8 cellular contexts compared by ENCODE assay signal in the genomic region with DNA sequence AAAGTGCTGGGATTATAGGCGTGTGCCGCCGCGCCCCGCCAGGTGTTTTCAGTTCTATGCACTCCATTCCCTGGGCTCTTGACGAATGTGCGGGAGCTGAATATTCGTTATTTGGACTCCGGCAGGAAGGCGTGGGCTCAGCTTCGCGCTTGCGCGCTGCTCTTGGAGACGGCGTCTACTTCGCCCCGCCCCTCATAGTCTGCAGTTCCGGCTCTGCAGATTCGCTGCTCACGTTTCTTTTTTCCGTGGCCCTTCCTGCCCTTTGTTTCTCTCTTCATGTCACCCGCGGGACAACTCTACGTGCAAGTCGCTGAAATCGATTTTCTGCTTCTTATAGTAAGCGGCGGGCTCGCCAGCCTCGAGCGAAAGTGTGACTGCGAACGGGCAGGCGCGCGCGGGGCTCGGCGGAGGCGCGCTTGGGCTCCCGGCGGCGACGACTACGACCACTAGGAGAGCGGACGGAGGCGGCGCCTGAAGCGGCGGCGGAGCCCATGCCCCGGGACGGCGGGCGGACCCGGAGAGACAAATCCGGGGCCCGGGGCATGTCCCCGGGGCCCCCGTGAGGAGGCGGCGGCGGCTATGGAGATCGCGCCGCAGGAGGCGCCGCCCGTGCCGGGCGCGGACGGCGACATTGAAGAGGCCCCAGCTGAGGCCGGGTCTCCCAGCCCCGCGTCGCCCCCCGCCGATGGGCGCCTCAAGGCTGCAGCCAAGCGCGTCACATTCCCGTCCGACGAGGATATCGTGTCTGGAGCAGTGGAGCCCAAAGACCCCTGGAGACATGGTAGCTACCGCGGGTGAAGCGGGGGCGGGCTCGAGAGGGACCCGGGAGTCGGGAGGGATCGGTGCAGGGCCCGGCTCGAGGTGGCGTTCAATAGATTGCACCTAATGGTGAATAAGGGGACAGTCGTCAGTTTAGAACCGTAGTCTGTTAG. TPM values are rescaled to one million over a fixed set of nuclear protein-coding genes. Genes with fewer than 3 reads are reported as not detected.
DNase-seq lines count a peak whose midpoint lies in the region; ATAC-seq and TF ChIP-seq lines count a peak whose summit lies in the region.

A gene with protein sequence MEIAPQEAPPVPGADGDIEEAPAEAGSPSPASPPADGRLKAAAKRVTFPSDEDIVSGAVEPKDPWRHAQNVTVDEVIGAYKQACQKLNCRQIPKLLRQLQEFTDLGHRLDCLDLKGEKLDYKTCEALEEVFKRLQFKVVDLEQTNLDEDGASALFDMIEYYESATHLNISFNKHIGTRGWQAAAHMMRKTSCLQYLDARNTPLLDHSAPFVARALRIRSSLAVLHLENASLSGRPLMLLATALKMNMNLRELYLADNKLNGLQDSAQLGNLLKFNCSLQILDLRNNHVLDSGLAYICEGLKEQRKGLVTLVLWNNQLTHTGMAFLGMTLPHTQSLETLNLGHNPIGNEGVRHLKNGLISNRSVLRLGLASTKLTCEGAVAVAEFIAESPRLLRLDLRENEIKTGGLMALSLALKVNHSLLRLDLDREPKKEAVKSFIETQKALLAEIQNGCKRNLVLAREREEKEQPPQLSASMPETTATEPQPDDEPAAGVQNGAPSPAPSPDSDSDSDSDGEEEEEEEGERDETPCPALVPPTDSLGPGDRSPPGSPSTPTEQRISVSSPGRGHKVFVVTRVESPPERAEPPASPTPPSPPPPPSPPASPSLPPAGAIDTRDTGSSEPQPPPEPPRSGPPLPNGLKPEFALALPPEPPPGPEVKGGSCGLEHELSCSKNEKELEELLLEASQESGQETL (plus strand): TSS at position 433 of the 932 bp plus-strand sequence. CDS start 147 bp downstream, at position 580.

- H3K27me3 ChIP-seq in kidney epithelial cell (ENCODE audit: control insufficient read depth, insufficient read depth, low read length) = no peaks in the 10 kb centered on the region

- peak; percentile 43 for ATAC-seq in GM19025 (IDR thresholded peaks at IDR 0.05; ENCODE audit: low read depth, unreplicated experiment)
- ATAC-seq in HG03432 (IDR thresholded peaks at IDR 0.05; ENCODE audit: unreplicated experiment) = peak; percentile 65

- peak within 1 kb of the TSS; percentile 95 for H3K4me3 Mint-ChIP-seq in chondrocyte (ENCODE audit: unreplicated experiment)

- TF ChIP-seq CTCF in AG09309 (IDR thresholded peaks at IDR 0.05; ENCODE audit: control insufficient read depth, insufficient read depth, low read depth, low read length, missing control alignments) (peak; percentile 8), chondrocyte (IDR thresholded peaks at IDR 0.05) (peak; percentile 70), kidney epithelial cell (IDR thresholded peaks at IDR 0.05; ENCODE audit: insufficient read depth, low read length, poor library complexity, severe bottlenecking) (no peak)

- DNase-seq in AG09309 (ENCODE audit: low read depth) = peak; percentile 91
- peak; percentile 93 to 96 for DNase-seq in NCI-H524 (lab: John Stamatoyannopoulos, UW)
- peak; percentile 83 to 89 for DNase-seq in activated CD4-positive, alpha-beta T cell treated with anti-CD3 and anti-CD28 coated beads for 24 hours (ENCODE audit: low read depth in 2 of 2)
- DNase-seq in chondrocyte (ENCODE audit: low spot score) = no peak
- peak; percentile 85 for DNase-seq in kidney epithelial cell (ENCODE audit: low read depth)
- DNase-seq in stimulated activated CD4-positive, alpha-beta T cell treated with anti-CD3 and anti-CD28 coated beads, Interleukin-15, amount 100 ng/mL, for 24 hours = peak; percentile 95

- peaks cover 60% of the 10 kb centered on the region for H3K4me1 Mint-ChIP-seq in chondrocyte (ENCODE audit: low read depth)

- H3K9me3 Mint-ChIP-seq in chondrocyte (ENCODE audit: low read depth) = no peaks in the 10 kb centered on the region

- H3K36me3 ChIP-seq in kidney epithelial cell (ENCODE audit: control insufficient read depth, insufficient read depth, low read length) = peaks cover 2% of the 10 kb centered on the region

- peak within 1 kb of the TSS; percentile 99 for H3K27ac Mint-ChIP-seq in chondrocyte (ENCODE audit: unreplicated experiment)

- H3K36me3 Mint-ChIP-seq in chondrocyte (ENCODE audit: low read depth) = peaks cover 1% of the 10 kb centered on the region

- H3K4me3 ChIP-seq in AG09309 (ENCODE audit: control insufficient read depth, low read depth, low read length) (peak within 1 kb of the TSS; percentile 87), kidney epithelial cell (ENCODE audit: low read depth, low read length) (peak within 1 kb of the TSS; percentile 58)

- no peaks in the 10 kb centered on the region for H3K27me3 Mint-ChIP-seq in chondrocyte (ENCODE audit: low read depth)

RNA-seq across cellular contexts. Expression of the gene that starts here (rescaled TPM):
- 23.9 to 30.2 TPM (median 24.0 TPM) in 3 replicates for total RNA-seq in chondrocyte
- total RNA-seq in kidney epithelial cell = 36.5 and 52.0 TPM in 2 replicates
